Comparison of ENCODE assay signal across 1 cellular context in the genomic region with DNA sequence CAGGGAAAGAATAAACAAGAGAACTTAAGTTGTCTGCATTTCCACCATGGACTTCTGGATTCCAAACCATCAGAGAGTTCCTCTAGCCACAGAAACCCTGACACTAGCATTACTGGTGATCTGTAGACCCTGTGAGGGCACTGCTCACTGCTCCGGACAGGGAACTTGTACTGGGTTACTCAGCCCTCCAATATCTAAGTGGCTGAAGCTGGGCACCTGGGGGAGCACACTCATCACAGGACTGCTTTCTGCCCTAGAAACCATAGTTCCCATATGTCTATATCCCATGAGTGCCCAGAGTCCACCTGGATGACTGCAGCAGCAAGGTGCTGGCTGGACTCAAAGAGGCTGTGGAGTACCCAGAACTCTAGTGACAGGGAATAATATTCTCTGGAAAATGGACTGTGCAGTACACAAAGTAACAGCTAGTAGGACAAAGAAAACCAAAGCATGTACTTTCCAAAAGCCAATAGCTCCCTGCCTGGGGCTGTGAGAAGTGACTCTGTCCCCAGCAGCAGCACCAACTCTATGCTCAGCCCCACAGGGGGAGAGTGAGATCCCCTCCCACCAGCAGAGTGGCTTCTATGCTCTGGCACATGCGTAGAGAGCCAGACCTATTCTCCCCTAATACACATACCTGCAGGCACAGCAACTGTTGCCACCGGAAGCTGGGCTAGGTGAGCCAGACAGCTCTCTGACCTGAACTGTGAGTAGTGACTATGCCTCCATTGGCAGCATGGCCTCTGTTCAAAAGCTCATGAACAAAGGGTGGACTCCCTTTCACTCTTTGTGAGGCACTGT.
TF ChIP-seq lines count a peak whose summit lies in the region.

No MANE protein-coding gene starts in this region.

TF ChIP-seq in K562, 482 proteins besides CTCF, POLR2A, EP300 and RAD21:
- TF ChIP-seq POLR2AphosphoS2 (IDR thresholded peaks at IDR 0.05; ENCODE audit: low read length), result no peak
- TF ChIP-seq ZNF395 (CRISPR knock-in tag; IDR thresholded peaks at IDR 0.05), result no peak
- TF ChIP-seq, protein P1, sequence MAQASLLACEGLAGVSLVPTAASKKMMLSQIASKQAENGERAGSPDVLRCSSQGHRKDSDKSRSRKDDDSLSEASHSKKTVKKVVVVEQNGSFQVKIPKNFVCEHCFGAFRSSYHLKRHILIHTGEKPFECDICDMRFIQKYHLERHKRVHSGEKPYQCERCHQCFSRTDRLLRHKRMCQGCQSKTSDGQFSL (CRISPR knock-in tag; IDR thresholded peaks at IDR 0.05), result no peak
- TF ChIP-seq, protein P1 (tag; IDR thresholded peaks at IDR 0.05), result no peak
- TF ChIP-seq MCM5 (IDR thresholded peaks at IDR 0.05; ENCODE audit: low read depth), result no peak
- no peak for TF ChIP-seq ELK1 (CRISPR knock-in tag; IDR thresholded peaks at IDR 0.05)
- TF ChIP-seq SP1 (CRISPR knock-in tag; IDR thresholded peaks at IDR 0.05), result no peak
- TF ChIP-seq PML (IDR thresholded peaks at IDR 0.05; ENCODE audit: low read length), result no peak
- no peak for TF ChIP-seq MAFK (IDR thresholded peaks at IDR 0.05; ENCODE audit: low read length)
- no peak for TF ChIP-seq E4F1 (CRISPR knock-in tag; IDR thresholded peaks at IDR 0.05; ENCODE audit: borderline replicate concordance)
- TF ChIP-seq ZNF518B (CRISPR knock-in tag; IDR thresholded peaks at IDR 0.05), result no peak
- no peak for TF ChIP-seq RERE (CRISPR knock-in tag; IDR thresholded peaks at IDR 0.05; ENCODE audit: borderline replicate concordance)
- TF ChIP-seq HOXB6 (CRISPR knock-in tag; IDR thresholded peaks at IDR 0.05; ENCODE audit: borderline replicate concordance), result no peak
- no peak for TF ChIP-seq POLR3A (IDR thresholded peaks at IDR 0.05; ENCODE audit: borderline replicate concordance, extremely low read depth, insufficient read depth, insufficient read length)
- no peak for TF ChIP-seq KLF1 (tag; IDR thresholded peaks at IDR 0.05)
- no peak for TF ChIP-seq GABPB1 (CRISPR knock-in tag; IDR thresholded peaks at IDR 0.05)
- no peak for TF ChIP-seq EWSR1 (IDR thresholded peaks at IDR 0.05; ENCODE audit: borderline replicate concordance, low read depth, partially characterized antibody)
- TF ChIP-seq ELF1 (tag; IDR thresholded peaks at IDR 0.05), result no peak
